Comparison of ENCODE assay signal across 8 cellular contexts in the genomic region with DNA sequence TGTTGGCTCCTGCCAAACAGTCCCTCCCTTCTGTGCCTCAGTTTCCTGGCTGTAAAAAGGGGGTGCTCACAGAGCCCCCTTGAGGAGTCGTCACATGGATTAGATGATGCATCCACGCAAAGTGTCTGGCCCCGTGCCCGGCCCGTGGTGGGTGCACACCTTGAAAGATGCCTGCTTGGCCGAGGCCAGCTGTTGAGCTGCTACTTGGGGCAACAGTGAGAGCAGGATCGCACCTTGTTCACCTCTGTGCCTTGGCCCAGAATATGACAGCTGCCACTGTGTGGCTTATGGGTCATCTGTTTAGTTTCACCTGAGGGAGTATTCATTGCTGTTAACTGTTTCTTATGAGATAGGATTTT. TPM values are rescaled to one million over a fixed set of nuclear protein-coding genes. Genes with fewer than 3 reads are reported as not detected.
A peak's percentile ranks its signal among the peaks of the same experiment; 100 is the strongest.
DNase-seq lines count a peak whose midpoint lies in the region; FAIRE-seq and TF ChIP-seq lines count a peak whose summit lies in the region.

No MANE protein-coding gene starts in this region.

- dilution Hi-C loops in endothelial cell of umbilical vein (cut with MboI; ENCODE audit: extremely low pct_ligation_motif_present, low sequenced_read_pairs), result no loop called here

- intact Hi-C loops in activated naive CD4-positive, alpha-beta T cell treated with anti-CD3 and anti-CD28 coated beads for 36 hours (cut with micrococcal nuclease), result loop anchor here (5.0 kb wide), 1 partner anchor 131 kb away; the partner anchor contains the start of gene UPF1
- intact Hi-C loops in endothelial cell of umbilical vein (cut with micrococcal nuclease), result no loop called here

- no peak overlapping the region for H3K4me3 ChIP-seq in endothelial cell of umbilical vein (replicated peaks in 1 of 3; ENCODE audit: insufficient read depth in 1 of 3, low read depth in 1 of 3, low read length in 3 of 3)
- peak overlapping the region; percentile 9 to 36 (median 29) for H3K4me3 ChIP-seq in skin epidermis

- no peaks in the 10 kb centered on the region for H3K36me3 Mint-ChIP-seq in activated naive CD4-positive, alpha-beta T cell treated with anti-CD3 and anti-CD28 coated beads for 36 hours (ENCODE audit: low read depth)

- no peaks in the 10 kb centered on the region for H3K9me3 Mint-ChIP-seq in activated naive CD4-positive, alpha-beta T cell treated with anti-CD3 and anti-CD28 coated beads for 36 hours

- POLR2A ChIA-PET in endothelial cell of umbilical vein (lab: Charles Lee), result no interaction called here

- H3K4me1 Mint-ChIP-seq in activated naive CD4-positive, alpha-beta T cell treated with anti-CD3 and anti-CD28 coated beads for 36 hours (ENCODE audit: low read depth), result peaks cover 35% of the 10 kb centered on the region

- CTCF ChIA-PET in activated naive CD4-positive, alpha-beta T cell treated with anti-CD3 and anti-CD28 coated beads for 36 hours (lab: Charles Lee), result no interaction called here
- CTCF ChIA-PET in endothelial cell of umbilical vein (lab: Charles Lee), result interaction anchor here (1.3 kb wide), 1 partner anchor 9 kb away, joined by 4 read pairs; no protein-coding TSS in a partner anchor

- no TSS peak for BruUV-seq in endothelial cell of umbilical vein (replicated peaks; lab: Mats Ljungman, UMichigan)

- H3K36me3 ChIP-seq in endothelial cell of umbilical vein (ENCODE audit: control insufficient read depth in 2 of 2, extremely low read depth in 1 of 2, insufficient read depth in 2 of 2, low read length in 2 of 2), result no peaks in the 10 kb centered on the region

- H2AFZ ChIP-seq in endothelial cell of umbilical vein (ENCODE audit: low read depth, low read length), result no peak overlapping the region

- no peak overlapping the region for H3K9ac ChIP-seq in endothelial cell of umbilical vein (replicated peaks; ENCODE audit: extremely low read depth, insufficient read depth, low read length)

- no peaks in the 10 kb centered on the region for H3K79me2 ChIP-seq in endothelial cell of umbilical vein (ENCODE audit: control insufficient read depth, insufficient read depth, low read length)

- no peak overlapping the region for H3K27ac ChIP-seq in endothelial cell of umbilical vein (ENCODE audit: insufficient read depth, low read depth, low read length)
- peak overlapping the region in 11 of 21 experiments; percentile 27 to 90 (median 70) for H3K27ac ChIP-seq in skin epidermis

- no peaks in the 10 kb centered on the region for H4K20me1 ChIP-seq in endothelial cell of umbilical vein (replicated peaks; ENCODE audit: control insufficient read depth, extremely low read depth, insufficient read depth, low read length)

- DNase-seq in activated naive CD4-positive, alpha-beta T cell treated with anti-CD3 and anti-CD28 coated beads for 36 hours, result no peak
- DNase-seq in activated naive CD4-positive, alpha-beta T cell treated with anti-CD3 and anti-CD28 coated beads, Interleukin-2, amount 50 U/mL, for 16 hours, result no peak
- DNase-seq in NCI-H1105 (lab: John Stamatoyannopoulos, UW) (peak; percentile 34), endothelial cell of umbilical vein (ENCODE audit: low read depth, low spot score) (no peak), GF-D8 (lab: John Stamatoyannopoulos, UW) (no peak), NCI-H82 (lab: John Stamatoyannopoulos, UW) (no peak), SIG-M5 (lab: John Stamatoyannopoulos, UW) (no peak)

- H3K4me3 Mint-ChIP-seq in activated naive CD4-positive, alpha-beta T cell treated with anti-CD3 and anti-CD28 coated beads for 36 hours, result peak overlapping the region; percentile 53

- TF ChIP-seq CTCF in endothelial cell of umbilical vein (IDR thresholded peaks at IDR 0.05; ENCODE audit: extremely low read depth in 1 of 2, insufficient read depth in 1 of 2, low read depth in 1 of 2, low read length in 2 of 2), result no peak

- no peaks in the 10 kb centered on the region for H3K9me3 ChIP-seq in endothelial cell of umbilical vein (replicated peaks; ENCODE audit: control insufficient read depth, insufficient read depth, low read length)

- H3K27ac Mint-ChIP-seq in activated naive CD4-positive, alpha-beta T cell treated with anti-CD3 and anti-CD28 coated beads for 36 hours, result no peak overlapping the region

- FAIRE-seq in endothelial cell of umbilical vein (lab: Jason Lieb, UNC), result no peak

- H3K27me3 Mint-ChIP-seq in activated naive CD4-positive, alpha-beta T cell treated with anti-CD3 and anti-CD28 coated beads for 36 hours (ENCODE audit: low read depth), result no peaks in the 10 kb centered on the region

- peaks cover 3% of the 10 kb centered on the region for H3K4me1 ChIP-seq in endothelial cell of umbilical vein (ENCODE audit: control insufficient read depth, extremely low read depth, insufficient read depth, low read length)

- H3K4me2 ChIP-seq in endothelial cell of umbilical vein (ENCODE audit: insufficient read depth, low read length), result peak overlapping the region; percentile 64

- H3K9me1 ChIP-seq in endothelial cell of umbilical vein (replicated peaks; ENCODE audit: control insufficient read depth, extremely low read depth, insufficient read depth, low read length), result no peaks in the 10 kb centered on the region

- TF ChIP-seq POLR2A in endothelial cell of umbilical vein (IDR thresholded peaks at IDR 0.05; ENCODE audit: low read depth, low read length), result no peak

- no peaks in the 10 kb centered on the region for H3K27me3 ChIP-seq in endothelial cell of umbilical vein (ENCODE audit: control insufficient read depth in 2 of 2, insufficient read depth in 2 of 2, low read length in 2 of 2)

TF ChIP-seq in endothelial cell of umbilical vein, 7 proteins besides CTCF, POLR2A, EP300 and RAD21:
- no peak for TF ChIP-seq GATA2 (IDR thresholded peaks at IDR 0.05; ENCODE audit: insufficient read depth, insufficient read length, low read depth, low read length)
- no peak for TF ChIP-seq FOS (IDR thresholded peaks at IDR 0.05; ENCODE audit: borderline replicate concordance, insufficient read depth, low read length)
- TF ChIP-seq EZH2 (IDR thresholded peaks at IDR 0.05; ENCODE audit: borderline replicate concordance, low read depth, low read length, severe bottlenecking), result no peak
- no peak for TF ChIP-seq MYC (IDR thresholded peaks at IDR 0.05; ENCODE audit: low read depth, low read length)
- no peak for TF ChIP-seq POLR2AphosphoS5 (IDR thresholded peaks at IDR 0.05; ENCODE audit: insufficient read depth, low read depth, low read length)
- no peak for TF ChIP-seq JUN (IDR thresholded peaks at IDR 0.05; ENCODE audit: borderline replicate concordance, insufficient read depth, insufficient read length, low read depth)
- no peak for TF ChIP-seq MAX (IDR thresholded peaks at IDR 0.05; ENCODE audit: insufficient read depth, insufficient read length)

RNA-seq across cellular contexts. Expression of gene CRTC1, which starts 17.7 kb away (rescaled TPM):
- total RNA-seq in activated naive CD4-positive, alpha-beta T cell treated with anti-CD3 and anti-CD28 coated beads for 36 hours, result 1 to 10 TPM; 4.0 to 4.2 TPM
- 10.3 and 11.4 TPM in 2 replicates for total RNA-seq in endothelial cell of umbilical vein
- polyA plus RNA-seq in endothelial cell of umbilical vein, result 4.2 and 5.8 TPM in 2 replicates
- polyA plus RNA-seq in endothelial cell of umbilical vein (2011; cell fraction: cytosol; rRNA removed), result 1.6 and 2.1 TPM in 2 replicates
- polyA plus RNA-seq in endothelial cell of umbilical vein (2011; cell fraction: nucleus; rRNA removed), result 17.3 and 19.1 TPM in 2 replicates
- 4.9 and 8.4 TPM in 2 replicates for polyA plus RNA-seq in endothelial cell of umbilical vein (2012)
- polyA minus RNA-seq in endothelial cell of umbilical vein, result 2.0 and 2.5 TPM in 2 replicates
- polyA minus RNA-seq in endothelial cell of umbilical vein (2011; cell fraction: cytosol; rRNA and poly(A)+ RNA removed), result 1.2 TPM
- polyA minus RNA-seq in endothelial cell of umbilical vein (2011; cell fraction: nucleus; rRNA and poly(A)+ RNA removed), result 4.4 and 9.6 TPM in 2 replicates

Comparison
In these comparisons a context has a peak if more than half of its experiments do, and no peak if none do; other contexts are left out.
1. H3K4me3 ChIP-seq: peak in skin epidermis (7 of 7); none in endothelial cell of umbilical vein (0 of 3).